8 cellular contexts compared by ENCODE assay signal in genomic region chr1:37930246-37931142, GRCh38. TPM values are rescaled to one million over a fixed set of nuclear protein-coding genes. Genes with fewer than 3 reads are reported as not detected.
DNase-seq lines count a peak whose midpoint lies in the region; TF ChIP-seq lines count a peak whose summit lies in the region.

No MANE protein-coding gene starts in this region.

- intact Hi-C loops in breast epithelium (cut with DNase I; ENCODE audit: low total_unique reads) (loop anchor here (1.0 kb wide), 1 partner anchor 21 kb away; no protein-coding TSS in a partner anchor), transverse colon (cut with DNase I; ENCODE audit: low total_unique reads) (loop anchor here (5.0 kb wide), 1 partner anchor 1792 kb away; no protein-coding TSS in a partner anchor)

- H3K27ac ChIP-seq in Peyer's patch (peak overlapping the region in 2 of 4 donors; percentile 67 to 90), breast epithelium (peak overlapping the region; percentile 70 to 84), muscle layer of duodenum (ENCODE audit: low read length) (no peak overlapping the region), transverse colon (peak overlapping the region; percentile 70 to 85 (median 73))

- WGBS in transverse colon (ENCODE audit: low coverage in 1 of 2), 2 donors: 52 to 89% methylated on average over 3 to 13 of the region's 13 CpGs

- no peak for TF ChIP-seq EP300 in transverse colon (IDR thresholded peaks at IDR 0.05; ENCODE audit: low read depth)

- peak in 1 of 3 donors; percentile 26 for DNase-seq in Peyer's patch
- DNase-seq in breast epithelium (ENCODE audit: low spot score in 2 of 2): no peak
- DNase-seq in transverse colon: no peak
- no peak for DNase-seq in NCI-H146 (lab: John Stamatoyannopoulos, UW)
- no peak for DNase-seq in superior temporal gyrus (ENCODE audit: extremely low spot score)
- DNase-seq in NCI-H187 treated with DMSO at 0.1 percent for 48 hours (lab: John Stamatoyannopoulos, UW): no peak

- TF ChIP-seq CTCF in Peyer's patch (IDR thresholded peaks at IDR 0.05) (no peak), breast epithelium (IDR thresholded peaks at IDR 0.05) (no peak), transverse colon (IDR thresholded peaks at IDR 0.05) (no peak)

- no peak for TF ChIP-seq POLR2A in Peyer's patch (IDR thresholded peaks at IDR 0.05)
- TF ChIP-seq POLR2A in breast epithelium (IDR thresholded peaks at IDR 0.05): no peak
- no peak for TF ChIP-seq POLR2A in transverse colon (IDR thresholded peaks at IDR 0.05)

- in situ Hi-C loops in transverse colon (cut with MboI; ENCODE audit: low pct_ligation_motif_present in 1 of 4, low pct_unique_long_range_greater_than_20kb in 1 of 4, low sequenced_read_pairs in 3 of 4): no loop called here

- no peaks in the 10 kb centered on the region for H3K27me3 ChIP-seq in Peyer's patch
- H3K27me3 ChIP-seq in breast epithelium: no peaks in the 10 kb centered on the region
- no peaks in the 10 kb centered on the region for H3K27me3 ChIP-seq in muscle layer of duodenum (ENCODE audit: low read depth, low read length)
- H3K27me3 ChIP-seq in transverse colon: no peaks in the 10 kb centered on the region

- H3K4me1 ChIP-seq in Peyer's patch (peaks cover 0 to 26% (median 0%) of the 10 kb centered on the region in 4 donors), breast epithelium (peaks cover 0 to 5% of the 10 kb centered on the region in 2 donors), muscle layer of duodenum (ENCODE audit: control insufficient read depth in 1 of 2, insufficient read depth in 2 of 2, low read length in 2 of 2) (peaks cover 5 to 20% of the 10 kb centered on the region in 2 donors), transverse colon (peaks cover 9 to 34% (median 17%) of the 10 kb centered on the region in 4 donors)

- H3K4me3 ChIP-seq in GM08714 (ENCODE audit: low read length) (peak overlapping the region; percentile 81), Peyer's patch (peak overlapping the region; percentile 62 to 89 (median 78)), breast epithelium (peak overlapping the region; percentile 70 to 90 (median 87)), muscle layer of duodenum (ENCODE audit: low read depth in 1 of 2, low read length in 2 of 2) (peak overlapping the region; percentile 76 to 83), transverse colon (peak overlapping the region in 3 of 4 donors; percentile 52 to 84 (median 69))

- H3K36me3 ChIP-seq in Peyer's patch (peaks cover 0 to 3% (median 0%) of the 10 kb centered on the region in 3 donors), breast epithelium (no peaks in the 10 kb centered on the region), muscle layer of duodenum (ENCODE audit: control insufficient read depth in 1 of 2, insufficient read depth in 2 of 2, low read length in 2 of 2) (peaks cover 0 to 12% of the 10 kb centered on the region in 2 donors), transverse colon (no peaks in the 10 kb centered on the region)

- H3K9me3 ChIP-seq in Peyer's patch: no peaks in the 10 kb centered on the region
- no peaks in the 10 kb centered on the region for H3K9me3 ChIP-seq in breast epithelium
- no peaks in the 10 kb centered on the region for H3K9me3 ChIP-seq in muscle layer of duodenum (ENCODE audit: control insufficient read depth in 1 of 2, low read length in 2 of 2)
- no peaks in the 10 kb centered on the region for H3K9me3 ChIP-seq in transverse colon

RNA-seq across cellular contexts. Expression of gene INPP5B, which starts 16.4 kb away (rescaled TPM):
- 10 to 100 TPM; 24.7 to 56.9 (median 35.3) TPM for total RNA-seq in Peyer's patch
- total RNA-seq in breast epithelium: 10 to 100 TPM; 21.3 to 34.1 (median 25.6) TPM
- total RNA-seq in transverse colon: 10 to 100 TPM; 32.6 to 43.6 (median 39.1) TPM

RNA-seq across cellular contexts. Expression of gene SF3A3, which starts 59.3 kb away (rescaled TPM):
- 100 to 1,000 TPM in 1 of 4 donors, 10 to 100 TPM in 3; 29.9 to 144 (median 36.0) TPM for total RNA-seq in Peyer's patch
- total RNA-seq in breast epithelium: 10 to 100 TPM; 51.8 to 61.8 (median 54.4) TPM
- 10 to 100 TPM; 17.7 to 55.0 (median 39.5) TPM for total RNA-seq in transverse colon
